ENCODE assay signal across 24 cellular contexts in genomic region chrX:145549476-145549875, GRCh38.
"Had no signal": no experiment of that assay in that cellular context is flagged by ENCODE, and none has a peak within 500 bp of the region (broad histone marks: within the 10 kb centered on the region; RNA-seq: fewer than 3 reads in every experiment).

No MANE protein-coding gene starts in this region.

- H3K4me1 ChIP-seq: left ventricle myocardium inferior, pancreas, psoas muscle, right lobe of liver, testis, thyroid gland, transverse colon, upper lobe of left lung, vagina had no signal

- FAIRE-seq: pancreas had no signal

- H3K27me3 ChIP-seq: pancreas, right lobe of liver, testis, thyroid gland, transverse colon, upper lobe of left lung, vagina had no signal

- H3K4me3 ChIP-seq: left ventricle myocardium inferior, lung, mucosa of descending colon, pancreas, psoas muscle, right lobe of liver, smooth muscle cell, testis, thyroid gland, transverse colon, upper lobe of left lung, vagina had no signal

- H3K36me3 ChIP-seq: left ventricle myocardium inferior, pancreas, right lobe of liver, thyroid gland, transverse colon, upper lobe of left lung, vagina had no signal

- DNase-seq: islet precursor cell; left ventricle myocardium inferior; midbrain; mucosa of descending colon; naive thymus-derived CD4-positive, alpha-beta T cell; pancreas; psoas muscle; right lobe of liver; stimulated activated CD4-positive, alpha-beta T cell treated with anti-CD3 and anti-CD28 coated beads, Interleukin-1b, Interleukin-23, amount 100 ng/mL, for 48 hours; stimulated activated CD4-positive, alpha-beta T cell treated with anti-CD3 and anti-CD28 coated beads, Interleukin-2, amount 100 ng/mL, for 48 hours; stimulated activated CD4-positive, alpha-beta T cell treated with anti-CD3 and anti-CD28 coated beads, Interleukin-4, amount 100 ng/mL, for 4 hours; stimulated activated CD8-positive, alpha-beta memory T cell treated with anti-CD3 and anti-CD28 coated beads, Interleukin-4, amount 100 ng/mL, for 48 hours; stimulated activated naive CD4-positive, alpha-beta T cell treated with Interleukin-2 at 50 U/mL for 16 hours; stimulated activated naive CD8-positive, alpha-beta T cell treated with anti-CD3 and anti-CD28 coated beads, Interleukin-15, amount 100 ng/mL, for 72 hours; substantia nigra; testis; thyroid gland; transverse colon; upper lobe of left lung had no signal

- H3K27ac ChIP-seq: left ventricle myocardium inferior, pancreas, psoas muscle, right lobe of liver, testis, thyroid gland, transverse colon, upper lobe of left lung, vagina had no signal

- H3K9me3 ChIP-seq: left ventricle myocardium inferior, mucosa of descending colon, pancreas, psoas muscle, right lobe of liver, testis, thyroid gland, transverse colon, upper lobe of left lung, vagina had no signal

- ATAC-seq: mucosa of descending colon; naive thymus-derived CD4-positive, alpha-beta T cell; natural killer cell treated with Interleukin-12 subunit alpha and Interleukin-12 subunit beta and Interleukin-15 and Interleukin-18, amount 100 ng/mL, for 72 hours; pancreas; psoas muscle; right lobe of liver; stimulated activated memory B cell treated with anti-CD40 and anti-IgM and Interleukin-4, amounts not matched to agents 10 μg/mL and 1 μg/mL and 100 μg/mL, for 72 hours; stimulated activated naive CD8-positive, alpha-beta T cell treated with anti-CD3 and anti-CD28 coated beads, Interleukin-15, amount 100 ng/mL, for 72 hours had no signal

- H3K4me2 ChIP-seq: smooth muscle cell had no signal
